Comparison of ENCODE assay signal across 2 cellular contexts in genomic region chr2:65172994-65173790, GRCh38.
TF ChIP-seq lines count a peak whose summit lies in the region.

No MANE protein-coding gene starts in this region.

TF ChIP-seq in A549, 52 proteins besides CTCF, POLR2A, EP300 and RAD21:
- TF ChIP-seq NPAS2 (CRISPR knock-in tag; IDR thresholded peaks at IDR 0.05; ENCODE audit: borderline replicate concordance) (no peak), CEBPB (IDR thresholded peaks at IDR 0.05) (peak; percentile 36 to 78; a peak in 3 of 4 replicates), PBX3 (IDR thresholded peaks at IDR 0.05) (no peak), EHF (CRISPR knock-in tag; IDR thresholded peaks at IDR 0.05) (no peak), KDM5A (IDR thresholded peaks at IDR 0.05) (no peak), TFCP2L1 (CRISPR knock-in tag; IDR thresholded peaks at IDR 0.05) (no peak)

TF ChIP-seq in IMR-90, 13 proteins besides CTCF, POLR2A, EP300 and RAD21 (continued from another document):
- TF ChIP-seq SMC3 (IDR thresholded peaks at IDR 0.05; ENCODE audit: low read depth, low read length), result no peak
- peak; percentile 51 for TF ChIP-seq CEBPB (IDR thresholded peaks at IDR 0.05; ENCODE audit: low read depth, low read length)
- no peak for TF ChIP-seq RFX5 (IDR thresholded peaks at IDR 0.05; ENCODE audit: low read depth, low read length)
